ENCODE assay signal across 9 cellular contexts in the genomic region with DNA sequence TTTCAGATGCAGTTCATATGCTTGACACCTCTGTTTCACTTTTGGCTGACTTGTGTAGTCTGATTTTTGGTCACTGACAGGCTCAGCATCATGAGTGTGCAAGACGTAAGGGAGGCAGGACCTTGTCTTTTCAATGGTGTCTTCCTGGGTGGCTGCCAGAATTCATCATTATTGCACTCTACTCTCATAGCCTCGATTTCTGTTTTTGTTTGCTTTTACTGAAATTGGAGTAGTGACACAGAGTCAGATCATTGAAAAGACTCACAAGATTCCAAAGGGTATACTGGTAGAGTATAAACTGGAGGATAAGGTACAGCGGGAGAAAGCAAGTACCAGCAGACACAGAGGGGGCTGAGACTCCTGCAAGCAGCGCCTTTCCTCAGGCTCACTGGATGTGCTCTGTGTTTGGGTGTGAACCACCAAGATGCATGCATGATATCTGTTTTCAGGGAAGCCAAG.
DNase-seq lines count a peak whose midpoint lies in the region; ATAC-seq, FAIRE-seq and TF ChIP-seq lines count a peak whose summit lies in the region.
"Had no signal": no experiment of that assay in that cellular context is flagged by ENCODE, and none has a peak within 500 bp of the region (broad histone marks: within the 10 kb centered on the region; RNA-seq: fewer than 3 reads in every experiment).

No MANE protein-coding gene starts in this region.

- peak overlapping the region; percentile 64 for H3K4me2 ChIP-seq in A549

- no peaks in the 10 kb centered on the region for H3K27me3 ChIP-seq in adrenal gland
- H3K27me3 ChIP-seq: neutrophil had no signal

- TF ChIP-seq CTCF in A549 (IDR thresholded peaks at IDR 0.05): no peak
- no peak for TF ChIP-seq CTCF in adrenal gland (IDR thresholded peaks at IDR 0.05)

- DNase-seq in A549 (ENCODE audit: low read depth in 1 of 2, low spot score in 1 of 2): no peak
- DNase-seq in activated naive CD8-positive, alpha-beta T cell treated with anti-CD3 and anti-CD28 coated beads, Interleukin-2, amount 50 U/mL, for 24 hours: no peak
- no peak for DNase-seq in adrenal gland
- DNase-seq in stimulated activated CD4-positive, alpha-beta T cell treated with anti-CD3 and anti-CD28 coated beads, Interleukin-2, amount 100 ng/mL, for 48 hours: no peak
- no peak for DNase-seq in GM19240 (ENCODE audit: insufficient read length, low spot score)
- DNase-seq in NOMO-1 (lab: John Stamatoyannopoulos, UW; ENCODE audit: unreplicated experiment in 2 of 2): no peak

- H3K9me3 ChIP-seq in A549: no peaks in the 10 kb centered on the region
- no peaks in the 10 kb centered on the region for H3K9me3 ChIP-seq in adrenal gland (replicated peaks in 1 of 3)
- H3K9me3 ChIP-seq: neutrophil had no signal

- H3K4me3 Mint-ChIP-seq in activated naive CD8-positive, alpha-beta T cell treated with anti-CD3 and anti-CD28 coated beads, Interleukin-2, amount 50 U/mL, for 24 hours: peak overlapping the region; percentile 29

- H3K9me3 Mint-ChIP-seq in activated naive CD8-positive, alpha-beta T cell treated with anti-CD3 and anti-CD28 coated beads, Interleukin-2, amount 50 U/mL, for 24 hours: no peaks in the 10 kb centered on the region

- H3K36me3 Mint-ChIP-seq in activated naive CD8-positive, alpha-beta T cell treated with anti-CD3 and anti-CD28 coated beads, Interleukin-2, amount 50 U/mL, for 24 hours (ENCODE audit: low read depth): no peaks in the 10 kb centered on the region

- FAIRE-seq in A549 (lab: Jason Lieb, UNC): no peak

- H3K4me3 ChIP-seq in A549: no peak overlapping the region
- no peak overlapping the region for H3K4me3 ChIP-seq in adrenal gland

- CTCF ChIA-PET in A549 (lab: Yijun Ruan, JAX): no interaction called here

- peak overlapping the region in 1 of 2 experiments; percentile 73; a peak in 3 of 6 replicates for H3K27ac ChIP-seq in A549
- no peak overlapping the region for H3K27ac ChIP-seq in adrenal gland
- H3K27ac ChIP-seq: neutrophil had no signal

- TF ChIP-seq POLR2A in A549 (IDR thresholded peaks at IDR 0.05; ENCODE audit: low read length): no peak
- TF ChIP-seq POLR2A in adrenal gland (IDR thresholded peaks at IDR 0.05): no peak

- H3K27me3 Mint-ChIP-seq in activated naive CD8-positive, alpha-beta T cell treated with anti-CD3 and anti-CD28 coated beads, Interleukin-2, amount 50 U/mL, for 24 hours: no peaks in the 10 kb centered on the region

- peak in 1 of 2 experiments; percentile 54; a peak in 3 of 6 replicates for ATAC-seq in A549
- ATAC-seq in GM18909 (IDR thresholded peaks at IDR 0.05; ENCODE audit: poor library complexity, unreplicated experiment): peak; percentile 56
- ATAC-seq in HG03066 (IDR thresholded peaks at IDR 0.05; ENCODE audit: low read depth, unreplicated experiment): peak; percentile 64
- ATAC-seq in activated naive CD8-positive, alpha-beta T cell treated with anti-CD3 and anti-CD28 coated beads, Interleukin-2, amount 50 U/mL, for 24 hours: peak; percentile 30

- POLR2A ChIA-PET in A549 (lab: Yijun Ruan, JAX): no interaction called here

- intact Hi-C loops in adrenal gland (cut with DNase I): no loop called here

- TF ChIP-seq RAD21 in A549 (conservative IDR thresholded peaks at IDR 0.05 in 1 of 2, IDR thresholded peaks at IDR 0.05 in 1 of 2): no peak

- peaks cover 29% of the 10 kb centered on the region for H3K4me1 Mint-ChIP-seq in activated naive CD8-positive, alpha-beta T cell treated with anti-CD3 and anti-CD28 coated beads, Interleukin-2, amount 50 U/mL, for 24 hours

- H3K4me1 ChIP-seq in A549: peaks cover 35% of the 10 kb centered on the region
- H3K4me1 ChIP-seq in adrenal gland (replicated peaks in 1 of 2): peaks cover 5 to 18% of the 10 kb centered on the region in 2 donors

- H3K27ac Mint-ChIP-seq in activated naive CD8-positive, alpha-beta T cell treated with anti-CD3 and anti-CD28 coated beads, Interleukin-2, amount 50 U/mL, for 24 hours: peak overlapping the region; percentile 81

- no peak for TF ChIP-seq EP300 in A549 (IDR thresholded peaks at IDR 0.05)

- 46% methylated on average over 4 of the region's 4 CpGs for WGBS in A549 (ENCODE audit: missing lambda C conversion rate)
- WGBS in adrenal gland, 4 donors: 70 to 78% (median 73%) methylated on average over 4 of the region's 4 CpGs

- no peaks in the 10 kb centered on the region for H3K36me3 ChIP-seq in adrenal gland (replicated peaks in 1 of 2)
- H3K36me3 ChIP-seq: neutrophil had no signal

TF ChIP-seq in A549, 52 proteins besides CTCF, POLR2A, EP300 and RAD21:
- TF ChIP-seq ZC3H11A (IDR thresholded peaks at IDR 0.05) (no peak), CEBPB (IDR thresholded peaks at IDR 0.05) (no peak), HDAC2 (IDR thresholded peaks at IDR 0.05) (no peak), MAFK (IDR thresholded peaks at IDR 0.05; ENCODE audit: partially characterized antibody) (no peak), RARB (CRISPR knock-in tag; IDR thresholded peaks at IDR 0.05) (no peak), KDM5A (IDR thresholded peaks at IDR 0.05) (no peak), SMC3 (IDR thresholded peaks at IDR 0.05) (no peak), E2F6 (IDR thresholded peaks at IDR 0.05; ENCODE audit: borderline replicate concordance, low read depth) (no peak), ZSCAN20 (CRISPR knock-in tag; IDR thresholded peaks at IDR 0.05) (no peak), POLR2AphosphoS2 (conservative IDR thresholded peaks at IDR 0.05; ENCODE audit: low read length) (no peak), JUNB (IDR thresholded peaks at IDR 0.05) (no peak), JUN (IDR thresholded peaks at IDR 0.05) (no peak), SREBF2 (IDR thresholded peaks at IDR 0.05) (no peak)
- TF ChIP-seq, protein P1, sequence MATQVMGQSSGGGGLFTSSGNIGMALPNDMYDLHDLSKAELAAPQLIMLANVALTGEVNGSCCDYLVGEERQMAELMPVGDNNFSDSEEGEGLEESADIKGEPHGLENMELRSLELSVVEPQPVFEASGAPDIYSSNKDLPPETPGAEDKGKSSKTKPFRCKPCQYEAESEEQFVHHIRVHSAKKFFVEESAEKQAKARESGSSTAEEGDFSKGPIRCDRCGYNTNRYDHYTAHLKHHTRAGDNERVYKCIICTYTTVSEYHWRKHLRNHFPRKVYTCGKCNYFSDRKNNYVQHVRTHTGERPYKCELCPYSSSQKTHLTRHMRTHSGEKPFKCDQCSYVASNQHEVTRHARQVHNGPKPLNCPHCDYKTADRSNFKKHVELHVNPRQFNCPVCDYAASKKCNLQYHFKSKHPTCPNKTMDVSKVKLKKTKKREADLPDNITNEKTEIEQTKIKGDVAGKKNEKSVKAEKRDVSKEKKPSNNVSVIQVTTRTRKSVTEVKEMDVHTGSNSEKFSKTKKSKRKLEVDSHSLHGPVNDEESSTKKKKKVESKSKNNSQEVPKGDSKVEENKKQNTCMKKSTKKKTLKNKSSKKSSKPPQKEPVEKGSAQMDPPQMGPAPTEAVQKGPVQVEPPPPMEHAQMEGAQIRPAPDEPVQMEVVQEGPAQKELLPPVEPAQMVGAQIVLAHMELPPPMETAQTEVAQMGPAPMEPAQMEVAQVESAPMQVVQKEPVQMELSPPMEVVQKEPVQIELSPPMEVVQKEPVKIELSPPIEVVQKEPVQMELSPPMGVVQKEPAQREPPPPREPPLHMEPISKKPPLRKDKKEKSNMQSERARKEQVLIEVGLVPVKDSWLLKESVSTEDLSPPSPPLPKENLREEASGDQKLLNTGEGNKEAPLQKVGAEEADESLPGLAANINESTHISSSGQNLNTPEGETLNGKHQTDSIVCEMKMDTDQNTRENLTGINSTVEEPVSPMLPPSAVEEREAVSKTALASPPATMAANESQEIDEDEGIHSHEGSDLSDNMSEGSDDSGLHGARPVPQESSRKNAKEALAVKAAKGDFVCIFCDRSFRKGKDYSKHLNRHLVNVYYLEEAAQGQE (IDR thresholded peaks at IDR 0.05): no peak
